10 cellular contexts compared by ENCODE assay signal in the genomic region with DNA sequence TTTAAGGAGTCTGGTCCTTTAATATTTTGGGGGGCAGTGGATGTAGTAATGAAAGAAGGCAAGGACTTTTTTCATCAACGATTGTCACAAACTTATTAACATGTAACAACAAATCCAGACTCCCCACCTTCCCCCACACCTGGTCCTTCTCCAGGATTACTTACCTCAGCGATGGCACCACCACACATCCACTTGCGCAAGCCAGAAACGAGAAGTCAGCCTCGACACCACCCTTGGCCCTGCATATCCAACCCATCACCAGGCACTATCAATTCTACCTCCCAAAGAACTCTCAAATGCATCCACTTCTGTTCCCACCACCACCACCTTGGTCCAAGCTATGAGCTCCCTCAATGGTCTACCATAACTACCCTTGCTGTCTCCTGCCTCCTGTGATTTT. TPM values are rescaled to one million over a fixed set of nuclear protein-coding genes. Genes with fewer than 3 reads are reported as not detected.
DNase-seq lines count a peak whose midpoint lies in the region; ATAC-seq, FAIRE-seq and TF ChIP-seq lines count a peak whose summit lies in the region.
"Had no signal": no experiment of that assay in that cellular context is flagged by ENCODE, and none has a peak within 500 bp of the region (broad histone marks: within the 10 kb centered on the region; RNA-seq: fewer than 3 reads in every experiment).

No MANE protein-coding gene starts in this region.

- H3K4me2 ChIP-seq in BLaER1 treated with 17β-estradiol and CSF1 and Interleukin-3, amounts not matched to agents 10 nM and 100 nM = peak overlapping the region; percentile 79 to 97 (median 93)

- H3K9me3 Mint-ChIP-seq in activated T-helper 1 cell treated with anti-CD3 and anti-CD28 coated beads, Interleukin-12 subunit alpha, Interleukin-12 subunit beta, Interleukin-2, Interleukin-4 antibody, amounts not matched to agents 30 ng/mL and 10 ng/mL and 1 ng/mL, durations not matched to agents 14 hours and 24 hours and 36 hours = no peaks in the 10 kb centered on the region
- H3K9me3 Mint-ChIP-seq: neural crest cell had no signal

- no peak for ATAC-seq in GM21367 (IDR thresholded peaks at IDR 0.05; ENCODE audit: unreplicated experiment)

- peaks cover 65% of the 10 kb centered on the region for H3K36me3 Mint-ChIP-seq in activated T-helper 1 cell treated with anti-CD3 and anti-CD28 coated beads, Interleukin-12 subunit alpha, Interleukin-12 subunit beta, Interleukin-2, Interleukin-4 antibody, amounts not matched to agents 30 ng/mL and 10 ng/mL and 1 ng/mL, durations not matched to agents 14 hours and 24 hours and 36 hours (ENCODE audit: low read depth)

- no peaks in the 10 kb centered on the region; a peak in 1 of 22 replicates for H3K9me3 ChIP-seq in BLaER1 treated with 17β-estradiol and CSF1 and Interleukin-3, amounts not matched to agents 10 nM and 100 nM (replicated peaks in 1 of 11)
- H3K9me3 ChIP-seq in kidney (ENCODE audit: control insufficient read depth in 1 of 2, low read length in 2 of 2) = no peaks in the 10 kb centered on the region

- peak overlapping the region; percentile 74 for H3K27ac Mint-ChIP-seq in activated T-helper 1 cell treated with anti-CD3 and anti-CD28 coated beads, Interleukin-12 subunit alpha, Interleukin-12 subunit beta, Interleukin-2, Interleukin-4 antibody, amounts not matched to agents 30 ng/mL and 10 ng/mL and 1 ng/mL, durations not matched to agents 14 hours and 24 hours and 36 hours

- 0 out of 22 replicates have a peak overlapping the region, but pooled peaks of 1 of the 11 experiments have one; percentile 46 for H3K27ac ChIP-seq in BLaER1 treated with 17β-estradiol and CSF1 and Interleukin-3, amounts not matched to agents 10 nM and 100 nM
- H3K27ac ChIP-seq in kidney (ENCODE audit: low read depth in 2 of 2, low read length in 2 of 2) = no peak overlapping the region

- WGBS in lower leg skin, 2 donors = 49 to 54% methylated on average over 5 of the region's 5 CpGs

- H3K27me3 ChIP-seq in BLaER1 treated with 17β-estradiol and CSF1 and Interleukin-3, amounts not matched to agents 10 nM and 100 nM = no peaks in the 10 kb centered on the region

- peaks cover 75 to 100% (median 96%) of the 10 kb centered on the region in 11 experiments for H4K20me1 ChIP-seq in BLaER1 treated with 17β-estradiol and CSF1 and Interleukin-3, amounts not matched to agents 10 nM and 100 nM

- DNase-seq in GM12864 (ENCODE audit: low read depth) = no peak
- DNase-seq in activated T-helper 1 cell treated with anti-CD3 and anti-CD28 coated beads, Interleukin-12 subunit alpha, Interleukin-12 subunit beta, Interleukin-2, Interleukin-4 antibody, amounts not matched to agents 30 ng/mL and 10 ng/mL and 1 ng/mL, durations not matched to agents 14 hours and 24 hours and 36 hours (ENCODE audit: low spot score) = no peak
- peak; percentile 49 to 82 for DNase-seq in lower leg skin (ENCODE audit: low spot score in 2 of 2)
- DNase-seq in kidney = no peak
- DNase-seq in stimulated activated CD4-positive, alpha-beta T cell treated with anti-CD3 and anti-CD28 coated beads, Interleukin-15, amount 100 ng/mL, for 24 hours = no peak
- DNase-seq in amniotic stem cell (lab: John Stamatoyannopoulos, UW) = no peak
- DNase-seq: anterior cingulate cortex had no signal

- no peak for FAIRE-seq in kidney (lab: Jason Lieb, UNC)

- intact Hi-C loops in activated T-helper 1 cell treated with anti-CD3 and anti-CD28 coated beads, Interleukin-12 subunit alpha, Interleukin-12 subunit beta, Interleukin-2, Interleukin-4 antibody, amounts not matched to agents 30 ng/mL and 10 ng/mL and 1 ng/mL, durations not matched to agents 14 hours and 24 hours and 36 hours (cut with micrococcal nuclease) = no loop called here
- intact Hi-C loops in lower leg skin (cut with DNase I; ENCODE audit: low total_unique reads) = no loop called here
- intact Hi-C loops in kidney (cut with DNase I) = no loop called here

- peak overlapping the region; percentile 61 for H3K4me3 Mint-ChIP-seq in activated T-helper 1 cell treated with anti-CD3 and anti-CD28 coated beads, Interleukin-12 subunit alpha, Interleukin-12 subunit beta, Interleukin-2, Interleukin-4 antibody, amounts not matched to agents 30 ng/mL and 10 ng/mL and 1 ng/mL, durations not matched to agents 14 hours and 24 hours and 36 hours
- H3K4me3 Mint-ChIP-seq: neural crest cell had no signal

- no peak for TF ChIP-seq CTCF in GM12864 (IDR thresholded peaks at IDR 0.05; ENCODE audit: low read depth, low read length, missing control alignments)
- TF ChIP-seq CTCF in lower leg skin (IDR thresholded peaks at IDR 0.05) = no peak
- no peak for TF ChIP-seq CTCF in kidney (IDR thresholded peaks at IDR 0.05; ENCODE audit: borderline replicate concordance, extremely low read depth, insufficient read depth)

- peaks cover 89 to 98% (median 95%) of the 10 kb centered on the region in 10 experiments for H3K4me1 ChIP-seq in BLaER1 treated with 17β-estradiol and CSF1 and Interleukin-3, amounts not matched to agents 10 nM and 100 nM
- H3K4me1 ChIP-seq in kidney (ENCODE audit: control insufficient read depth in 1 of 2, insufficient read depth in 1 of 2, low read depth in 1 of 2, low read length in 2 of 2) = peaks cover 37 to 40% of the 10 kb centered on the region in 2 donors

- H3K4me3 ChIP-seq in BLaER1 treated with 17β-estradiol and CSF1 and Interleukin-3, amounts not matched to agents 10 nM and 100 nM = 0 out of 20 replicates have a peak overlapping the region, but pooled peaks of 1 of the 10 experiments have one; percentile 9
- peak overlapping the region; percentile 64 for H3K4me3 ChIP-seq in GM12864 (ENCODE audit: low read depth, low read length)
- no peak overlapping the region for H3K4me3 ChIP-seq in lower leg skin (ENCODE audit: low read depth, poor library complexity, severe bottlenecking)
- H3K4me3 ChIP-seq in kidney (ENCODE audit: low read length in 2 of 2) = peak overlapping the region in 1 of 2 donors; percentile 84

- no peak overlapping the region for H3K9ac ChIP-seq in BLaER1 treated with 17β-estradiol and CSF1 and Interleukin-3, amounts not matched to agents 10 nM and 100 nM
- H3K9ac ChIP-seq in kidney (ENCODE audit: low read length in 2 of 2) = no peak overlapping the region

- no peak for TF ChIP-seq POLR2A in lower leg skin (IDR thresholded peaks at IDR 0.05)

- peaks cover 97% of the 10 kb centered on the region for H3K4me1 Mint-ChIP-seq in activated T-helper 1 cell treated with anti-CD3 and anti-CD28 coated beads, Interleukin-12 subunit alpha, Interleukin-12 subunit beta, Interleukin-2, Interleukin-4 antibody, amounts not matched to agents 30 ng/mL and 10 ng/mL and 1 ng/mL, durations not matched to agents 14 hours and 24 hours and 36 hours (ENCODE audit: low read depth)

- no peaks in the 10 kb centered on the region for H3K27me3 Mint-ChIP-seq in activated T-helper 1 cell treated with anti-CD3 and anti-CD28 coated beads, Interleukin-12 subunit alpha, Interleukin-12 subunit beta, Interleukin-2, Interleukin-4 antibody, amounts not matched to agents 30 ng/mL and 10 ng/mL and 1 ng/mL, durations not matched to agents 14 hours and 24 hours and 36 hours (ENCODE audit: insufficient read depth)

- H3K36me3 ChIP-seq in BLaER1 treated with 17β-estradiol and CSF1 and Interleukin-3, amounts not matched to agents 10 nM and 100 nM = peaks cover 0 to 96% (median 80%) of the 10 kb centered on the region in 11 experiments; a peak in 21 of 22 replicates
- H3K36me3 ChIP-seq in kidney (ENCODE audit: control insufficient read depth in 1 of 2, insufficient read depth in 2 of 2, low read length in 2 of 2) = peaks cover 0 to 5% of the 10 kb centered on the region in 2 donors

RNA-seq across cellular contexts. Expression of a gene that starts 6.6 kb away (rescaled TPM):
- 205 and 206 TPM in 2 replicates for total RNA-seq in activated T-helper 1 cell treated with anti-CD3 and anti-CD28 coated beads, Interleukin-12 subunit alpha, Interleukin-12 subunit beta, Interleukin-2, Interleukin-4 antibody, amounts not matched to agents 30 ng/mL and 10 ng/mL and 1 ng/mL, durations not matched to agents 14 hours and 24 hours and 36 hours
- 100 to 1,000 TPM; 200 to 235 (median 212) TPM for total RNA-seq in lower leg skin
- total RNA-seq in kidney = 636 TPM
- 154 TPM for polyA plus RNA-seq in kidney (ENCODE audit: insufficient read depth, low read depth, low replicate concordance)

Comparison
In these comparisons a context has a peak if more than half of its experiments do, and no peak if none do; other contexts are left out.
1. DNase-seq: peak in lower leg skin (2 of 2); none in GM12864 (single experiment), activated T-helper 1 cell treated with anti-CD3 and anti-CD28 coated beads, Interleukin-12 subunit alpha, Interleukin-12 subunit beta, Interleukin-2, Interleukin-4 antibody, amounts not matched to agents 30 ng/mL and 10 ng/mL and 1 ng/mL, durations not matched to agents 14 hours and 24 hours and 36 hours (single experiment), kidney (single experiment), stimulated activated CD4-positive, alpha-beta T cell treated with anti-CD3 and anti-CD28 coated beads, Interleukin-15, amount 100 ng/mL, for 24 hours (single experiment) and amniotic stem cell (single experiment).